Comparison of ENCODE assay signal across 16 cellular contexts in genomic region chr20:63541371-63541770, GRCh38. TPM values are rescaled to one million over a fixed set of nuclear protein-coding genes. Genes with fewer than 3 reads are reported as not detected.
A peak's percentile ranks its signal among the peaks of the same experiment; 100 is the strongest.
DNase-seq lines count a peak whose midpoint lies in the region; ATAC-seq and TF ChIP-seq lines count a peak whose summit lies in the region.
"Had no signal": no experiment of that assay in that cellular context is flagged by ENCODE, and none has a peak within 500 bp of the region (broad histone marks: within the 10 kb centered on the region; RNA-seq: fewer than 3 reads in every experiment).

No MANE protein-coding gene starts in this region.

- H3K9me3 ChIP-seq in HCT116 (ENCODE audit: control insufficient read depth in 1 of 2, insufficient read depth in 1 of 2, low read depth in 1 of 2, low read length in 2 of 2) = no peaks in the 10 kb centered on the region
- H3K9me3 ChIP-seq in RWPE2 (ENCODE audit: severe bottlenecking) = no peaks in the 10 kb centered on the region
- H3K9me3 ChIP-seq in neuronal stem cell (replicated peaks in 1 of 2; ENCODE audit: control insufficient read depth in 2 of 2, insufficient read depth in 1 of 2, low read depth in 1 of 2, low read length in 2 of 2) = no peaks in the 10 kb centered on the region
- no peaks in the 10 kb centered on the region for H3K9me3 ChIP-seq in aorta (ENCODE audit: control insufficient read depth, low read length)
- H3K9me3 ChIP-seq: Caco-2 had no signal

- H3K4me1 ChIP-seq in HCT116 (ENCODE audit: control insufficient read depth in 1 of 2, insufficient read depth in 2 of 2, low read length in 2 of 2) (peaks cover 53 to 97% of the 10 kb centered on the region in 2 experiments), RWPE2 (ENCODE audit: insufficient read depth, poor library complexity, severe bottlenecking) (peaks cover 27% of the 10 kb centered on the region), neuronal stem cell (ENCODE audit: control insufficient read depth in 2 of 2, insufficient read depth in 1 of 2, low read depth in 1 of 2, low read length in 2 of 2) (peaks cover 9 to 12% of the 10 kb centered on the region in 2 donors), aorta (ENCODE audit: control insufficient read depth in 1 of 2, insufficient read depth in 2 of 2, low read length in 2 of 2) (no peaks in the 10 kb centered on the region)

- no peak overlapping the region for H2BK120ac ChIP-seq in neuronal stem cell (ENCODE audit: low read depth, low read length)

- H3K79me2 ChIP-seq in HCT116 (ENCODE audit: insufficient read depth, low read length) = no peaks in the 10 kb centered on the region

- no CpG with 5 or more reads among the region's 28 CpGs for WGBS in neuronal stem cell (ENCODE audit: extremely low coverage in 2 of 2, insufficient read length in 2 of 2, insufficient replicate concordance in 1 of 2), 2 donors
- 92 to 95% methylated on average over 28 of the region's 28 CpGs for WGBS in aorta, 2 donors

- H3K27ac Mint-ChIP-seq in activated naive CD8-positive, alpha-beta T cell treated with anti-CD3 and anti-CD28 coated beads, Interleukin-2, amount 50 U/mL, for 24 hours = no peak overlapping the region
- H3K27ac Mint-ChIP-seq: CD4-positive, alpha-beta T cell had no signal

- H3K27ac ChIP-seq in 22Rv1 = peak overlapping the region; percentile 66
- peak overlapping the region; percentile 72 for H3K27ac ChIP-seq in HCT116 (ENCODE audit: low read depth, low read length)
- no peak overlapping the region for H3K27ac ChIP-seq in RWPE2 (ENCODE audit: poor library complexity, severe bottlenecking)
- H3K27ac ChIP-seq in neuronal stem cell (replicated peaks; ENCODE audit: low read length) = no peak overlapping the region
- no peak overlapping the region for H3K27ac ChIP-seq in aorta (ENCODE audit: low read depth in 1 of 2, low read length in 2 of 2)
- H3K27ac ChIP-seq: C4-2B had no signal

- RAD21 ChIA-PET in HCT116 (lab: Charles Lee; ENCODE audit: low non-redundant PET in 1 of 2, low total read pairs in 2 of 2, uncharacterized antibody in 2 of 2, unreplicated experiment in 2 of 2) = interaction anchor here in 1 of 2 experiments (0.5 kb wide), 1 partner anchor 87 kb away, joined by 4 read pairs; no protein-coding TSS in a partner anchor

- no peak overlapping the region for H4K91ac ChIP-seq in neuronal stem cell (ENCODE audit: low read depth, low read length, poor library complexity)

- peak overlapping the region; percentile 49 for H2BK15ac ChIP-seq in neuronal stem cell (ENCODE audit: low read length)

- H4K8ac ChIP-seq in neuronal stem cell (ENCODE audit: low read depth, low read length) = no peak overlapping the region

- peaks cover 10% of the 10 kb centered on the region for H3K4me1 Mint-ChIP-seq in activated naive CD8-positive, alpha-beta T cell treated with anti-CD3 and anti-CD28 coated beads, Interleukin-2, amount 50 U/mL, for 24 hours

- H3K4me2 ChIP-seq in HCT116 (ENCODE audit: low read length) = peak overlapping the region; percentile 76
- no peak overlapping the region for H3K4me2 ChIP-seq in neuronal stem cell (ENCODE audit: insufficient read depth, low read length, poor library complexity, severe bottlenecking)

- H2BK5ac ChIP-seq in neuronal stem cell (ENCODE audit: low read length) = no peak overlapping the region

- H3K23ac ChIP-seq in neuronal stem cell (ENCODE audit: low read depth, low read length, poor library complexity) = peak overlapping the region; percentile 25

- TSS peak; percentile 61 for BruUV-seq in HCT116 (replicated peaks; lab: Mats Ljungman, UMichigan)

- H3K4ac ChIP-seq in neuronal stem cell (ENCODE audit: low read length) = no peak overlapping the region

- ATAC-seq in HCT116 (no peak), RWPE2 (ENCODE audit: low read depth) (no peak), aorta (ENCODE audit: low FRiP score) (no peak)
- no peak for ATAC-seq in activated naive CD8-positive, alpha-beta T cell treated with anti-CD3 and anti-CD28 coated beads, Interleukin-2, amount 50 U/mL, for 24 hours
- ATAC-seq: K562 had no signal

- no peak overlapping the region for H3K4me3 Mint-ChIP-seq in activated naive CD8-positive, alpha-beta T cell treated with anti-CD3 and anti-CD28 coated beads, Interleukin-2, amount 50 U/mL, for 24 hours
- H3K4me3 Mint-ChIP-seq: CD4-positive, alpha-beta T cell had no signal

- peaks cover 2% of the 10 kb centered on the region for H3K27me3 Mint-ChIP-seq in activated naive CD8-positive, alpha-beta T cell treated with anti-CD3 and anti-CD28 coated beads, Interleukin-2, amount 50 U/mL, for 24 hours
- H3K27me3 Mint-ChIP-seq: CD4-positive, alpha-beta T cell had no signal

- POLR2A ChIA-PET in HCT116 (lab: Charles Lee) = interaction anchor here (1.0 to 1.1 kb wide), 2 partner anchors 10 to 13 kb away, joined by 3 to 5 read pairs; no protein-coding TSS in a partner anchor

- peak overlapping the region; percentile 67 for H3K9ac ChIP-seq in HCT116 (ENCODE audit: low read length)
- H3K9ac ChIP-seq in neuronal stem cell (ENCODE audit: low read depth, low read length, poor library complexity) = no peak overlapping the region

- H3K36me3 ChIP-seq in HCT116 (ENCODE audit: control insufficient read depth in 1 of 2, insufficient read depth in 2 of 2, low read length in 2 of 2) (no peaks in the 10 kb centered on the region), RWPE2 (ENCODE audit: low read depth) (no peaks in the 10 kb centered on the region), neuronal stem cell (replicated peaks in 1 of 2; ENCODE audit: control insufficient read depth in 2 of 2, insufficient read depth in 2 of 2, low read length in 2 of 2) (no peaks in the 10 kb centered on the region), aorta (ENCODE audit: control insufficient read depth in 1 of 2, insufficient read depth in 2 of 2, low read length in 1 of 2) (no peaks in the 10 kb centered on the region)

- no peaks in the 10 kb centered on the region for H3K79me1 ChIP-seq in neuronal stem cell (ENCODE audit: low read depth, low read length)

- H2AFZ ChIP-seq in HCT116 (ENCODE audit: low read depth, low read length, poor library complexity, severe bottlenecking) (no peak overlapping the region), neuronal stem cell (ENCODE audit: low read length) (no peak overlapping the region)

- no peaks in the 10 kb centered on the region for H3K9me2 ChIP-seq in HCT116 (ENCODE audit: insufficient read depth)

- TF ChIP-seq CTCF in 22Rv1 (IDR thresholded peaks at IDR 0.05) (no peak), HCT116 (IDR thresholded peaks at IDR 0.05 in 2 of 3, conservative IDR thresholded peaks at IDR 0.05 in 1 of 3; ENCODE audit: borderline replicate concordance in 1 of 3, insufficient read depth in 1 of 3, low read depth in 2 of 3, low read length in 2 of 3) (no peak), RWPE2 (IDR thresholded peaks at IDR 0.05; ENCODE audit: poor library complexity, severe bottlenecking) (no peak)

- peak overlapping the region; percentile 59 to 64 for H3K4me3 ChIP-seq in HCT116 (replicated peaks in 1 of 2; ENCODE audit: low read depth in 1 of 2, low read length in 2 of 2)
- no peak overlapping the region for H3K4me3 ChIP-seq in RWPE2 (ENCODE audit: severe bottlenecking)
- no peak overlapping the region for H3K4me3 ChIP-seq in neuronal stem cell (ENCODE audit: low read length in 2 of 2)
- H3K4me3 ChIP-seq in aorta (ENCODE audit: low read length in 2 of 2) = no peak overlapping the region
- H3K4me3 ChIP-seq: K562 had no signal

- TF ChIP-seq RAD21 in HCT116 (IDR thresholded peaks at IDR 0.05; ENCODE audit: low read depth) = no peak

- H2BK12ac ChIP-seq in neuronal stem cell (ENCODE audit: low read length) = peak overlapping the region; percentile 94

- no peaks in the 10 kb centered on the region for H4K20me1 ChIP-seq in HCT116 (ENCODE audit: insufficient read depth)

- H3K18ac ChIP-seq in neuronal stem cell (ENCODE audit: low read length) = peak overlapping the region; percentile 58

- CTCF ChIA-PET in HCT116 (lab: Charles Lee) = interaction anchor here (0.6 to 1.1 kb wide), 2 partner anchors 439 to 534 kb away, joined by 3 to 7 read pairs; partner anchors contain the start of gene PRPF6

- no peak overlapping the region for H3K14ac ChIP-seq in neuronal stem cell (ENCODE audit: low read length)

- peak overlapping the region; percentile 77 for H2AK5ac ChIP-seq in neuronal stem cell (ENCODE audit: low read depth, low read length)

- DNase-seq in HCT116 (ENCODE audit: low read depth, low spot score) = no peak
- DNase-seq in RWPE2 (ENCODE audit: low spot score) = peak; percentile 88
- no peak for DNase-seq in neuronal stem cell (ENCODE audit: low spot score)
- DNase-seq in 8988T = no peak
- no peak for DNase-seq in aorta
- DNase-seq in ureter (ENCODE audit: low spot score) = no peak
- DNase-seq in activated naive CD8-positive, alpha-beta T cell treated with anti-CD3 and anti-CD28 coated beads, Interleukin-2, amount 50 U/mL, for 24 hours = no peak
- DNase-seq: ACHN; Caco-2; CD4-positive, alpha-beta T cell; GOT3; H7 had no signal

- intact Hi-C loops in HCT116 (cut with micrococcal nuclease) = no loop called here
- intact Hi-C loops in aorta (cut with DNase I) = no loop called here

- H3K9me3 Mint-ChIP-seq in activated naive CD8-positive, alpha-beta T cell treated with anti-CD3 and anti-CD28 coated beads, Interleukin-2, amount 50 U/mL, for 24 hours = no peaks in the 10 kb centered on the region
- H3K9me3 Mint-ChIP-seq: CD4-positive, alpha-beta T cell had no signal

- no peaks in the 10 kb centered on the region for H3K36me3 Mint-ChIP-seq in activated naive CD8-positive, alpha-beta T cell treated with anti-CD3 and anti-CD28 coated beads, Interleukin-2, amount 50 U/mL, for 24 hours (ENCODE audit: low read depth)

- H3K27me3 ChIP-seq in HCT116 (ENCODE audit: insufficient read depth, low read length) (no peaks in the 10 kb centered on the region), RWPE2 (ENCODE audit: insufficient read depth, poor library complexity, severe bottlenecking) (no peaks in the 10 kb centered on the region), neuronal stem cell (ENCODE audit: control insufficient read depth in 3 of 3, insufficient read depth in 3 of 3, low read depth in 1 of 3, low read length in 3 of 3) (peaks cover 0 to 43% (median 0%) of the 10 kb centered on the region in 3 experiments), aorta (ENCODE audit: control insufficient read depth in 1 of 2, insufficient read depth in 2 of 2, low read length in 1 of 2) (no peaks in the 10 kb centered on the region)

- TF ChIP-seq POLR2A in HCT116 (IDR thresholded peaks at IDR 0.05; ENCODE audit: borderline replicate concordance, extremely low read depth, insufficient read depth, insufficient read length) = no peak

RNA-seq across cellular contexts. Expression of gene PTK6, which starts 4.2 kb away (rescaled TPM):
- total RNA-seq in HCT116 (2021; ENCODE audit: unreplicated experiment) = 6.7 TPM
- 7.2 and 8.0 TPM in 2 replicates for polyA plus RNA-seq in HCT116 (2012)
- not detected for polyA plus RNA-seq in neuronal stem cell (2013, experiment 1 of 2)
- polyA plus RNA-seq in neuronal stem cell (2013, experiment 2 of 2) = not detected
- under 1 TPM; 0.19 to 0.30 TPM for total RNA-seq in aorta
- polyA plus RNA-seq in aorta = 1 to 10 TPM in 1 of 2 donors, under 1 TPM in 1; 0.10 to 4.6 TPM
- 55.1 TPM for total RNA-seq in ureter
- total RNA-seq: K562 had no signal

RNA-seq across cellular contexts. Expression of gene SRMS, which starts 6.2 kb away (rescaled TPM):
- 3.2 TPM for total RNA-seq in HCT116 (2021; ENCODE audit: unreplicated experiment)
- 1.8 and 2.5 TPM in 2 replicates for polyA plus RNA-seq in HCT116 (2012)
- polyA plus RNA-seq in neuronal stem cell (2013, experiment 1 of 2) = not detected
- not detected for polyA plus RNA-seq in neuronal stem cell (2013, experiment 2 of 2)
- not detected for total RNA-seq in aorta
- polyA plus RNA-seq in aorta = not detected
- total RNA-seq in ureter = 0.26 TPM
- total RNA-seq: Caco-2; CD4-positive, alpha-beta T cell; K562 had no signal
- polyA plus RNA-seq: BJ had no signal

RNA-seq across cellular contexts. Expression of gene FNDC11, which starts 12.6 kb away (rescaled TPM):
- 5.5 TPM for total RNA-seq in HCT116 (2021; ENCODE audit: unreplicated experiment)
- 3.1 TPM in 2 replicates for polyA plus RNA-seq in HCT116 (2012)
- polyA plus RNA-seq in neuronal stem cell (2013, experiment 1 of 2) = 7.5 TPM
- polyA plus RNA-seq in neuronal stem cell (2013, experiment 2 of 2) = 7.2 TPM
- under 1 TPM in 1 of 2 donors, not detected in 1; 0.57 TPM for total RNA-seq in aorta
- under 1 TPM in 1 of 2 donors, not detected in 1; 0.84 TPM for polyA plus RNA-seq in aorta
- 1.6 TPM for total RNA-seq in ureter
- total RNA-seq: Caco-2 had no signal

RNA-seq across cellular contexts. Expression of gene PPDPF, which starts 20.8 kb away (rescaled TPM):
- total RNA-seq in HCT116 (2021; ENCODE audit: unreplicated experiment) (346 TPM), aorta (100 to 1,000 TPM; 176 to 190 TPM), ureter (507 TPM)
- 308 and 356 TPM in 2 replicates for polyA plus RNA-seq in HCT116 (2012)
- polyA plus RNA-seq in neuronal stem cell (2013, experiment 1 of 2) = 310 TPM
- 296 TPM for polyA plus RNA-seq in neuronal stem cell (2013, experiment 2 of 2)
- 100 to 1,000 TPM; 360 to 386 TPM for polyA plus RNA-seq in aorta

RNA-seq across cellular contexts. Expression of gene HELZ2, which starts 32.7 kb away (rescaled TPM):
- total RNA-seq in HCT116 (2021; ENCODE audit: unreplicated experiment) (44.0 TPM), aorta (10 to 100 TPM; 23.2 to 41.6 TPM), ureter (35.6 TPM)
- 40.3 and 54.7 TPM in 2 replicates for polyA plus RNA-seq in HCT116 (2012)
- 5.7 TPM for polyA plus RNA-seq in neuronal stem cell (2013, experiment 1 of 2)
- polyA plus RNA-seq in neuronal stem cell (2013, experiment 2 of 2) = 5.8 TPM
- polyA plus RNA-seq in aorta = 1 to 10 TPM; 2.3 to 4.8 TPM

Comparison
In these comparisons a context has a peak if more than half of its experiments do, and no peak if none do; other contexts are left out.
1. H3K27ac ChIP-seq: peak in 22Rv1 (single experiment) and HCT116 (single experiment); none in RWPE2 (single experiment), neuronal stem cell (single experiment) and aorta (0 of 2).
2. H3K4me3 ChIP-seq: peak in HCT116 (2 of 2); none in RWPE2 (single experiment), neuronal stem cell (0 of 2) and aorta (0 of 2).